In genomic region chr12:4809013-4809448, GRCh38 we compare ENCODE assay signal across 8 cellular contexts.
A peak's percentile ranks its signal among the peaks of the same experiment; 100 is the strongest.
DNase-seq lines count a peak whose midpoint lies in the region; ATAC-seq and TF ChIP-seq lines count a peak whose summit lies in the region.

No MANE protein-coding gene starts in this region.

- H3K9me3 ChIP-seq in RWPE2 (ENCODE audit: severe bottlenecking) (no peaks in the 10 kb centered on the region), cardiac muscle cell (ENCODE audit: low read depth) (no peaks in the 10 kb centered on the region), prostate gland (no peaks in the 10 kb centered on the region)

- peak; percentile 11; the same call in 1 of the 3 replicates for ATAC-seq in RWPE2 (ENCODE audit: low read depth)

- H3K4me3 ChIP-seq in GM12875 (ENCODE audit: low read depth, low read length), result peak overlapping the region; percentile 46
- no peak overlapping the region for H3K4me3 ChIP-seq in RWPE2 (ENCODE audit: severe bottlenecking)
- peak overlapping the region; percentile 58 for H3K4me3 ChIP-seq in cardiac muscle cell
- H3K4me3 ChIP-seq in prostate gland, result peak overlapping the region in 1 of 2 donors; percentile 17

- H3K27ac ChIP-seq in RWPE2 (ENCODE audit: poor library complexity, severe bottlenecking), result no peak overlapping the region
- H3K27ac ChIP-seq in cardiac muscle cell, result no peak overlapping the region
- H3K27ac ChIP-seq in prostate gland, result no peak overlapping the region

- H3K27me3 ChIP-seq in RWPE2 (ENCODE audit: insufficient read depth, poor library complexity, severe bottlenecking) (peaks cover 54% of the 10 kb centered on the region), cardiac muscle cell (peaks cover 69% of the 10 kb centered on the region), prostate gland (replicated peaks; ENCODE audit: insufficient read depth) (peaks cover 23% of the 10 kb centered on the region)

- no peaks in the 10 kb centered on the region for H3K36me3 ChIP-seq in RWPE2 (ENCODE audit: low read depth)
- no peaks in the 10 kb centered on the region for H3K36me3 ChIP-seq in cardiac muscle cell
- no peaks in the 10 kb centered on the region for H3K36me3 ChIP-seq in prostate gland

- no peak for TF ChIP-seq POLR2A in prostate gland (IDR thresholded peaks at IDR 0.05)

- no peak for DNase-seq in RWPE2 (ENCODE audit: low spot score)
- peak in 1 of 2 donors; percentile 85 for DNase-seq in cardiac muscle cell (ENCODE audit: low read depth in 1 of 2, low spot score in 1 of 2)
- peak; percentile 16 for DNase-seq in putamen (ENCODE audit: low spot score)
- no peak for DNase-seq in NCI-H510A treated with DMSO at 0.1 percent for 48 hours (lab: John Stamatoyannopoulos, UW)
- DNase-seq in GM19238 (ENCODE audit: insufficient read length, low spot score), result no peak
- no peak for DNase-seq in NCI-H524 treated with DMSO at 0.1 percent for 48 hours (lab: John Stamatoyannopoulos, UW)
- no peak for DNase-seq in prostate gland (ENCODE audit: low spot score)

- H3K4me1 ChIP-seq in RWPE2 (ENCODE audit: insufficient read depth, poor library complexity, severe bottlenecking) (no peaks in the 10 kb centered on the region), cardiac muscle cell (ENCODE audit: low read depth) (no peaks in the 10 kb centered on the region), prostate gland (replicated peaks) (peaks cover 6% of the 10 kb centered on the region)

- TF ChIP-seq CTCF in GM12875 (IDR thresholded peaks at IDR 0.05; ENCODE audit: borderline replicate concordance, insufficient read depth, low read depth, low read length) (no peak), RWPE2 (IDR thresholded peaks at IDR 0.05; ENCODE audit: poor library complexity, severe bottlenecking) (no peak), cardiac muscle cell (IDR thresholded peaks at IDR 0.05; ENCODE audit: low read depth, low read length) (no peak), prostate gland (IDR thresholded peaks at IDR 0.05) (no peak)

- intact Hi-C loops in prostate gland (cut with DNase I), result no loop called here

- WGBS in prostate gland, result 3% methylated on average over 25 of the region's 35 CpGs
